1 cellular context compared by ENCODE assay signal in genomic region chr19:39969266-39969665, GRCh38.
TF ChIP-seq lines count a peak whose summit lies in the region.

No MANE protein-coding gene starts in this region.

TF ChIP-seq in HepG2, 621 proteins besides CTCF, POLR2A, EP300 and RAD21:
- TF ChIP-seq E2F5 (CRISPR knock-in tag; conservative IDR thresholded peaks at IDR 0.05) = no peak
- no peak for TF ChIP-seq FOXM1 (CRISPR knock-in tag; IDR thresholded peaks at IDR 0.05)
- 0 out of 2 replicates have a peak, but pooled peaks have one; percentile 2 for TF ChIP-seq STAG1 (CRISPR knock-in tag; IDR thresholded peaks at IDR 0.05)
- no peak for TF ChIP-seq YEATS4 (CRISPR knock-in tag; IDR thresholded peaks at IDR 0.05; ENCODE audit: borderline replicate concordance)
- TF ChIP-seq PHF21A (CRISPR knock-in tag; IDR thresholded peaks at IDR 0.05) = no peak
- peak; percentile 32; the same call in 1 of the 2 replicates for TF ChIP-seq TFAP4 (IDR thresholded peaks at IDR 0.05; ENCODE audit: borderline replicate concordance, low read depth)
- TF ChIP-seq PAXIP1 (CRISPR knock-in tag; conservative IDR thresholded peaks at IDR 0.05) = 0 out of 2 replicates have a peak, but pooled peaks have one; percentile 15
- TF ChIP-seq ZNF468 (CRISPR knock-in tag; IDR thresholded peaks at IDR 0.05) = no peak
- TF ChIP-seq HIVEP1 (CRISPR knock-in tag; IDR thresholded peaks at IDR 0.05) = no peak
- TF ChIP-seq ZNF432 (CRISPR knock-in tag; IDR thresholded peaks at IDR 0.05; ENCODE audit: borderline replicate concordance) = no peak
- no peak for TF ChIP-seq NCOR1 (IDR thresholded peaks at IDR 0.05; ENCODE audit: borderline replicate concordance, low read length)
- peak; percentile 22; the same call in 1 of the 2 replicates for TF ChIP-seq ZNF121 (CRISPR knock-in tag; IDR thresholded peaks at IDR 0.05)
- no peak for TF ChIP-seq ZNF234 (CRISPR knock-in tag; conservative IDR thresholded peaks at IDR 0.05)
- TF ChIP-seq RBAK (CRISPR knock-in tag; IDR thresholded peaks at IDR 0.05) = no peak
- TF ChIP-seq ZNF780A (CRISPR knock-in tag; IDR thresholded peaks at IDR 0.05) = no peak
- no peak for TF ChIP-seq ZNF260 (CRISPR knock-in tag; IDR thresholded peaks at IDR 0.05; ENCODE audit: borderline replicate concordance, low read depth)
- TF ChIP-seq HNF4A (CRISPR knock-in tag; IDR thresholded peaks at IDR 0.05) = peak; percentile 26; the same call in 1 of the 2 replicates
- TF ChIP-seq PITX1 (CRISPR knock-in tag; IDR thresholded peaks at IDR 0.05) = no peak
- no peak for TF ChIP-seq MAFF (IDR thresholded peaks at IDR 0.05; ENCODE audit: low read depth, low read length)
- no peak for TF ChIP-seq CEBPZ (IDR thresholded peaks at IDR 0.05; ENCODE audit: low read length)
- no peak for TF ChIP-seq SMAD1 (CRISPR knock-in tag; IDR thresholded peaks at IDR 0.05; ENCODE audit: borderline replicate concordance, low read depth)
- TF ChIP-seq SIX4 (CRISPR knock-in tag; IDR thresholded peaks at IDR 0.05) = no peak
- no peak for TF ChIP-seq TRAFD1 (CRISPR knock-in tag; IDR thresholded peaks at IDR 0.05; ENCODE audit: borderline replicate concordance)
- TF ChIP-seq TBP (CRISPR knock-in tag; IDR thresholded peaks at IDR 0.05) = no peak
- no peak for TF ChIP-seq ZNF788 (CRISPR knock-in tag; IDR thresholded peaks at IDR 0.05; ENCODE audit: borderline replicate concordance)
- TF ChIP-seq HMGA1 (CRISPR knock-in tag; conservative IDR thresholded peaks at IDR 0.05) = no peak
- TF ChIP-seq FOXK1 (CRISPR knock-in tag; IDR thresholded peaks at IDR 0.05; ENCODE audit: borderline replicate concordance, low read depth) = no peak
- TF ChIP-seq ZNF138 (CRISPR knock-in tag; IDR thresholded peaks at IDR 0.05; ENCODE audit: low read depth) = no peak
- TF ChIP-seq TBL1XR1 (IDR thresholded peaks at IDR 0.05; ENCODE audit: borderline replicate concordance, low read length, partially characterized antibody) = no peak
- no peak for TF ChIP-seq ARID3A (IDR thresholded peaks at IDR 0.05; ENCODE audit: low read depth, low read length)
- TF ChIP-seq ZNF414 (CRISPR knock-in tag; IDR thresholded peaks at IDR 0.05) = no peak
TF ChIP-seq in HepG2: peak in this region for 5.
